In genomic region chr1:63327417-63328139, GRCh38 we compare ENCODE assay signal across 8 cellular contexts. TPM values are rescaled to one million over a fixed set of nuclear protein-coding genes. Genes with fewer than 3 reads are reported as not detected.
A peak's percentile ranks its signal among the peaks of the same experiment; 100 is the strongest.
DNase-seq lines count a peak whose midpoint lies in the region; ATAC-seq, FAIRE-seq and TF ChIP-seq lines count a peak whose summit lies in the region.

No MANE protein-coding gene starts in this region.

- ATAC-seq in right lobe of liver: peak; percentile 89 to 96 (median 92)

- H3K4me1 Mint-ChIP-seq in chondrocyte (ENCODE audit: low read depth): peaks cover 9% of the 10 kb centered on the region

- peaks cover 8% of the 10 kb centered on the region for H3K36me3 Mint-ChIP-seq in chondrocyte (ENCODE audit: low read depth)

- no peaks in the 10 kb centered on the region for H3K9me3 Mint-ChIP-seq in chondrocyte (ENCODE audit: low read depth)

- H3K27me3 ChIP-seq in SJCRH30: no peaks in the 10 kb centered on the region; the same call in 1 of the 2 replicates
- peaks cover 22 to 73% of the 10 kb centered on the region in 2 donors for H3K27me3 ChIP-seq in right lobe of liver
- H3K27me3 ChIP-seq in vagina: peaks cover 29% of the 10 kb centered on the region

- peak; percentile 85 for FAIRE-seq in GM12892 (lab: Jason Lieb, UNC)

- peak; percentile 63 for DNase-seq in CD1c-positive myeloid dendritic cell (ENCODE audit: extremely low spot score)
- no peak for DNase-seq in GM12892 (ENCODE audit: insufficient read length)
- DNase-seq in HuH-7.5 (ENCODE audit: low spot score): peak; percentile 85
- peak; percentile 74 to 88 for DNase-seq in SJCRH30
- no peak for DNase-seq in chondrocyte (ENCODE audit: low spot score)
- peak; percentile 63 to 72 (median 65) for DNase-seq in right lobe of liver
- no peak for DNase-seq in vagina (ENCODE audit: extremely low spot score in 2 of 2)
- DNase-seq in effector CD8-positive, alpha-beta T cell (lab: John Stamatoyannopoulos, UW): no peak

- no peaks in the 10 kb centered on the region for H3K4me1 ChIP-seq in SJCRH30
- H3K4me1 ChIP-seq in right lobe of liver: peaks cover 0 to 4% (median 0%) of the 10 kb centered on the region in 4 donors
- peaks cover 22% of the 10 kb centered on the region for H3K4me1 ChIP-seq in vagina

- H3K36me3 ChIP-seq in SJCRH30 (no peaks in the 10 kb centered on the region), right lobe of liver (no peaks in the 10 kb centered on the region), vagina (no peaks in the 10 kb centered on the region)

- H3K4me3 ChIP-seq in SJCRH30: no peak overlapping the region
- H3K4me3 ChIP-seq in right lobe of liver: no peak overlapping the region
- H3K4me3 ChIP-seq in vagina: no peak overlapping the region

- WGBS in right lobe of liver (ENCODE audit: insufficient coverage, low coverage, low lambda C conversion rate, missing lambda C conversion rate): 6% methylated on average over 25 of the region's 26 CpGs

- no peak overlapping the region for H3K4me3 Mint-ChIP-seq in chondrocyte (ENCODE audit: unreplicated experiment)

- peaks cover 72% of the 10 kb centered on the region for H3K27me3 Mint-ChIP-seq in chondrocyte (ENCODE audit: low read depth)

- H3K9me3 ChIP-seq in SJCRH30 (replicated peaks) (no peaks in the 10 kb centered on the region; the same call in 1 of the 2 replicates), right lobe of liver (no peaks in the 10 kb centered on the region), vagina (no peaks in the 10 kb centered on the region)

- TF ChIP-seq POLR2A in GM12892 (IDR thresholded peaks at IDR 0.05; ENCODE audit: low read depth, low read length) (no peak), right lobe of liver (IDR thresholded peaks at IDR 0.05) (no peak), vagina (IDR thresholded peaks at IDR 0.05) (no peak)

- intact Hi-C loops in right lobe of liver (cut with DNase I) (loop anchor here in 1 of 2 donors (10.0 kb wide), 1 partner anchor 107 kb away; no protein-coding TSS in a partner anchor), vagina (cut with DNase I) (no loop called here)

- H3K27ac ChIP-seq in SJCRH30 (no peak overlapping the region), right lobe of liver (no peak overlapping the region), vagina (no peak overlapping the region)

- H3K27ac Mint-ChIP-seq in chondrocyte (ENCODE audit: unreplicated experiment): no peak overlapping the region

- TF ChIP-seq CTCF in chondrocyte (IDR thresholded peaks at IDR 0.05) (peak; percentile 85), right lobe of liver (IDR thresholded peaks at IDR 0.05) (peak; percentile 59 to 82 (median 80)), vagina (IDR thresholded peaks at IDR 0.05) (peak in 2 of 3 experiments; percentile 7 to 24)

RNA-seq across cellular contexts. Expression of gene FOXD3, which starts 5.2 kb away (rescaled TPM):
- polyA plus RNA-seq in GM12892 (2012; ENCODE audit: missing spikeins): not detected
- 0.18 and 0.55 TPM in 2 replicates for total RNA-seq in SJCRH30 (2014; rRNA removed; shearing (Covaris generic))
- not detected in 3 replicates for total RNA-seq in chondrocyte
- total RNA-seq in right lobe of liver: under 1 TPM in 1 of 6 experiments, not detected in 5; 0.12 TPM
- total RNA-seq in vagina: not detected

RNA-seq across cellular contexts. Expression of gene ALG6, which starts 39.8 kb away (rescaled TPM):
- 11.0 TPM for polyA plus RNA-seq in GM12892 (2012; ENCODE audit: missing spikeins)
- 27.1 and 37.1 TPM in 2 replicates for total RNA-seq in SJCRH30 (2014; rRNA removed; shearing (Covaris generic))
- total RNA-seq in chondrocyte (7.5 to 11.6 TPM (median 8.5 TPM) in 3 replicates), right lobe of liver (1 to 10 TPM; 5.5 to 7.7 (median 6.1) TPM), vagina (13.0 TPM)

Comparison
In these comparisons a context has a peak if more than half of its experiments do, and no peak if none do; other contexts are left out.
1. DNase-seq: peak in CD1c-positive myeloid dendritic cell (single experiment), HuH-7.5 (single experiment), SJCRH30 (2 of 2) and right lobe of liver (3 of 3); none in GM12892 (single experiment), chondrocyte (single experiment), vagina (0 of 2) and effector CD8-positive, alpha-beta T cell (single experiment).
2. CTCF ChIP-seq: peak in every context shown above with its lines; median percentile 85 in chondrocyte; 80 in right lobe of liver; 16 in vagina.